ENCODE assay signal across 8 cellular contexts in genomic region chr17:78736526-78737079, GRCh38. TPM values are rescaled to one million over a fixed set of nuclear protein-coding genes. Genes with fewer than 3 reads are reported as not detected.
A peak's percentile ranks its signal among the peaks of the same experiment; 100 is the strongest.
DNase-seq lines count a peak whose midpoint lies in the region; ATAC-seq and TF ChIP-seq lines count a peak whose summit lies in the region.

No MANE protein-coding gene starts in this region.

- H3K4me1 Mint-ChIP-seq in glutamatergic neuron (ENCODE audit: low read depth, unreplicated experiment) = peaks cover 46% of the 10 kb centered on the region

- peak overlapping the region; percentile 20 for H3K4me3 Mint-ChIP-seq in glutamatergic neuron (ENCODE audit: unreplicated experiment)

- H3K27me3 Mint-ChIP-seq in glutamatergic neuron (ENCODE audit: unreplicated experiment) = peaks cover 4% of the 10 kb centered on the region

- peak; percentile 49 for ATAC-seq in HG03139 (IDR thresholded peaks at IDR 0.05; ENCODE audit: unreplicated experiment)

- H3K27ac Mint-ChIP-seq in glutamatergic neuron (ENCODE audit: unreplicated experiment) = peak overlapping the region; percentile 59

- no peak for TF ChIP-seq CTCF in glutamatergic neuron (IDR thresholded peaks at IDR 0.05; ENCODE audit: partially characterized antibody, unreplicated experiment)

- H3K9me3 Mint-ChIP-seq in glutamatergic neuron (ENCODE audit: unreplicated experiment) = peaks cover 5% of the 10 kb centered on the region

- DNase-seq in NCI-H82 (lab: John Stamatoyannopoulos, UW) = peak; percentile 62
- DNase-seq in NCI-H82 treated with DMSO at 0.1 percent for 48 hours (lab: John Stamatoyannopoulos, UW; ENCODE audit: unreplicated experiment) = no peak
- DNase-seq in NOMO-1 treated with DMSO at 0.1 percent for 48 hours (lab: John Stamatoyannopoulos, UW; ENCODE audit: unreplicated experiment) = peak; percentile 84
- peak; percentile 59 for DNase-seq in activated T-helper 1 cell treated with Interleukin-2 at 50 U/mL for 16 hours (ENCODE audit: low read depth)
- DNase-seq in glutamatergic neuron = no peak
- peak; percentile 69 for DNase-seq in renal cortical epithelial cell (ENCODE audit: low read depth)
- no peak for DNase-seq in GM03348 (ENCODE audit: low spot score)

- H3K36me3 Mint-ChIP-seq in glutamatergic neuron (ENCODE audit: unreplicated experiment) = peaks cover 5% of the 10 kb centered on the region

RNA-seq across cellular contexts. Expression of gene CYTH1, which starts 45.5 kb away (rescaled TPM):
- total RNA-seq in glutamatergic neuron (ENCODE audit: unreplicated experiment) (57.2 TPM), renal cortical epithelial cell (33.5 and 59.0 TPM in 2 replicates)

Comparison
In these comparisons a context has a peak if more than half of its experiments do, and no peak if none do; other contexts are left out.
1. DNase-seq: peak in NCI-H82 (single experiment), NOMO-1 treated with DMSO at 0.1 percent for 48 hours (single experiment), activated T-helper 1 cell treated with Interleukin-2 at 50 U/mL for 16 hours (single experiment) and renal cortical epithelial cell (single experiment); none in NCI-H82 treated with DMSO at 0.1 percent for 48 hours (single experiment), glutamatergic neuron (single experiment) and GM03348 (single experiment).